36 cellular contexts compared by ENCODE assay signal in the genomic region with DNA sequence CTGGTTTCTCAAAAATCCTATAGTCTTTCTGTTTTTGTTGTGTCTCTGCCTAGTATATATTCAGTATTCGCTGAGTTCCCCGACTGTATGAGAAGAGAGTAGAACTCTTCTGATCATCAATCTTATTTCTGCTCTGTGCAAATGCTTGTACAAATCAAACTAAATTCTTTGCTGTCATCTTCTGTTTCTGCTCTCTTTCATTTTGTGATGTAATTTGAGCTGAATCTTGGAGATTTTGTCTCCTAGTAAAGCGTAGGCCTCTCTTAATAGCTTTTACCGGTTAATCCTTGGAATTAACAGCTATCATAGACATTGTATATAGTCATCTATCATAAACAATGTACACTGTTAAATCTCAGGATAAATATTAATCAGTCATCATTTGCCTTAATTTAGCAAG.
"Had no signal": no experiment of that assay in that cellular context is flagged by ENCODE, and none has a peak within 500 bp of the region (broad histone marks: within the 10 kb centered on the region; RNA-seq: fewer than 3 reads in every experiment).

No MANE protein-coding gene starts in this region.

- H3K27ac Mint-ChIP-seq: activated CD4-positive, alpha-beta memory T cell treated with anti-CD3 and anti-CD28 coated beads, Interleukin-2, amount 10 ng/mL, durations not matched to agents 7 days and 5 days; activated CD8-positive, alpha-beta memory T cell treated with anti-CD3 and anti-CD28 coated beads, Interleukin-2, amount 10 ng/mL, durations not matched to agents 7 days and 5 days; activated naive CD8-positive, alpha-beta T cell treated with anti-CD3 and anti-CD28 coated beads for 36 hours had no signal

- H3K4me3 Mint-ChIP-seq: activated CD4-positive, alpha-beta memory T cell treated with anti-CD3 and anti-CD28 coated beads, Interleukin-2, amount 10 ng/mL, durations not matched to agents 7 days and 5 days; activated CD8-positive, alpha-beta memory T cell treated with anti-CD3 and anti-CD28 coated beads, Interleukin-2, amount 10 ng/mL, durations not matched to agents 7 days and 5 days; activated naive CD8-positive, alpha-beta T cell treated with anti-CD3 and anti-CD28 coated beads for 36 hours had no signal

- H3K4me1 ChIP-seq: SJSA1 had no signal

- H3K27me3 Mint-ChIP-seq: activated CD4-positive, alpha-beta memory T cell treated with anti-CD3 and anti-CD28 coated beads, Interleukin-2, amount 10 ng/mL, durations not matched to agents 7 days and 5 days; activated CD8-positive, alpha-beta memory T cell treated with anti-CD3 and anti-CD28 coated beads, Interleukin-2, amount 10 ng/mL, durations not matched to agents 7 days and 5 days; activated naive CD8-positive, alpha-beta T cell treated with anti-CD3 and anti-CD28 coated beads for 36 hours had no signal

- H3K9me3 ChIP-seq: MG63, SJSA1 had no signal

- DNase-seq: activated CD4-positive, alpha-beta memory T cell treated with anti-CD3 and anti-CD28 coated beads, Interleukin-2, amount 10 ng/mL, durations not matched to agents 7 days and 5 days; activated CD4-positive, alpha-beta T cell treated with anti-CD3 and anti-CD28 coated beads for 1 hour; activated CD4-positive, alpha-beta T cell treated with anti-CD3 and anti-CD28 coated beads for 48 hours; activated CD4-positive, CD25-positive, alpha-beta regulatory T cell; activated CD8-positive, alpha-beta memory T cell treated with anti-CD3 and anti-CD28 coated beads for 24 hours; activated CD8-positive, alpha-beta memory T cell treated with anti-CD3 and anti-CD28 coated beads, Interleukin-2, amount 10 ng/mL, durations not matched to agents 7 days and 5 days; activated CD8-positive, alpha-beta memory T cell treated with anti-CD3 and anti-CD28 coated beads, Interleukin-2, amount 50 U/mL, for 48 hours; activated effector memory CD4-positive, alpha-beta T cell treated with Interleukin-2 at 50 U/mL for 16 hours; activated naive CD4-positive, alpha-beta T cell; activated naive CD4-positive, alpha-beta T cell treated with anti-CD3 and anti-CD28 coated beads, Interleukin-2, amount 50 U/mL, for 16 hours; activated naive CD8-positive, alpha-beta T cell treated with anti-CD3 and anti-CD28 coated beads for 36 hours; activated T-cell treated with anti-CD3 and anti-CD28 coated beads, Interleukin-2, amount 50 U/mL, for 48 hours; amygdala; brain microvascular endothelial cell; central memory CD4-positive, alpha-beta T cell; Kasumi-1; KG1; MG63; NCI-H1048; NCI-H1105 treated with DMSO at 0.1 percent for 48 hours; NCI-H1436; NCI-H1694; NCI-H1930; NCI-H2081 treated with DMSO at 0.1 percent for 48 hours; NCI-H226; NCI-H446 treated with DMSO at 0.1 percent for 48 hours; NCI-H524; NCI-H69; SHP77; SW 1271; T-helper 1 cell; T-helper 2 cell; T-helper 9 cell; WERI-Rb-1 had no signal

- ATAC-seq: activated CD8-positive, alpha-beta memory T cell treated with anti-CD3 and anti-CD28 coated beads, Interleukin-2, amount 10 ng/mL, durations not matched to agents 7 days and 5 days; Panc1 had no signal

- H3K27ac ChIP-seq: brain microvascular endothelial cell, SJSA1, WERI-Rb-1 had no signal

- H3K9me3 Mint-ChIP-seq: activated CD4-positive, alpha-beta memory T cell treated with anti-CD3 and anti-CD28 coated beads, Interleukin-2, amount 10 ng/mL, durations not matched to agents 7 days and 5 days; activated naive CD8-positive, alpha-beta T cell treated with anti-CD3 and anti-CD28 coated beads for 36 hours had no signal

- H3K4me3 ChIP-seq: MG63, SJSA1 had no signal

- H3K4me1 Mint-ChIP-seq: activated CD4-positive, alpha-beta memory T cell treated with anti-CD3 and anti-CD28 coated beads, Interleukin-2, amount 10 ng/mL, durations not matched to agents 7 days and 5 days; activated CD8-positive, alpha-beta memory T cell treated with anti-CD3 and anti-CD28 coated beads, Interleukin-2, amount 10 ng/mL, durations not matched to agents 7 days and 5 days had no signal

- H3K27me3 ChIP-seq: brain microvascular endothelial cell, MG63, SJSA1 had no signal
